Comparison of ENCODE assay signal across 15 cellular contexts in the genomic region with DNA sequence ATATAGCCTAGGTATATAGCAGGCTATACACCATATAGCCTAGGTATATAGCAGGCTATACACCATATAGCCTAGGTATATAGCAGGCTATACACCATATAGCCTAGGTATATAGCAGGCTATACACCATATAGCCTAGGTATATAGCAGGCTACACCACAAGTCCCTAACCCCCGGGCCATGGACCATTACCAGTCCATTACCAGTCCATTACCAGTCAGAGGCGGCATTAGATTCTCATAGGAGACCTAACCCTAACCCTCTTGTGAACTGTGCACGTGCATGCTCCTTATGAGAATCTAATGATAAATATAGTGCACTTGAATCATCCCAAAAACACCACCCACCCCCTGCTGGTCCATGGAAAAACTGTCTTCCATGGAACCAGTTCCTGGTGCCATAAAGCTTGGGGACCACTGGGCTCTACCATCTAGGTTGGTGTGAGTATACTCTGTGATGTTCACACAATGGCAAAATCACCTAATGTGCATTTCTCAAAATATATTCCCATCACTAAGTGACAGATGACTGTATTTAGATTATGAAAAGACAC. TPM values are rescaled to one million over a fixed set of nuclear protein-coding genes. Genes with fewer than 3 reads are reported as not detected.
A peak's percentile ranks its signal among the peaks of the same experiment; 100 is the strongest.
DNase-seq lines count a peak whose midpoint lies in the region; ATAC-seq and TF ChIP-seq lines count a peak whose summit lies in the region.
"Had no signal": no experiment of that assay in that cellular context is flagged by ENCODE, and none has a peak within 500 bp of the region (broad histone marks: within the 10 kb centered on the region; RNA-seq: fewer than 3 reads in every experiment).

No MANE protein-coding gene starts in this region.

- H3K4me2 ChIP-seq in GM23248 (ENCODE audit: unreplicated experiment): no peak overlapping the region

- H3K27me3 ChIP-seq in GM23248 (replicated peaks; ENCODE audit: insufficient read depth): no peaks in the 10 kb centered on the region

- H3K9ac ChIP-seq in GM23248: no peak overlapping the region

- H3K4me3 Mint-ChIP-seq in chondrocyte (ENCODE audit: unreplicated experiment): no peak overlapping the region
- H3K4me3 Mint-ChIP-seq in memory B cell: no peak overlapping the region
- H3K4me3 Mint-ChIP-seq: mesothelial cell of epicardium had no signal

- H3K27ac Mint-ChIP-seq in chondrocyte (ENCODE audit: unreplicated experiment) (no peak overlapping the region), memory B cell (peak overlapping the region; percentile 78)

- H3K27ac ChIP-seq in GM23248: no peak overlapping the region
- H3K27ac ChIP-seq: RWPE1 had no signal

- H3K27me3 Mint-ChIP-seq in chondrocyte (ENCODE audit: low read depth) (no peaks in the 10 kb centered on the region), memory B cell (no peaks in the 10 kb centered on the region)

- peaks cover 71% of the 10 kb centered on the region for H3K79me2 ChIP-seq in GM23248 (ENCODE audit: insufficient read depth)

- in situ Hi-C loops in GM23248 (cut with MboI): no loop called here

- WGBS in GM23248 (ENCODE audit: low coverage in 1 of 2, low lambda C conversion rate in 2 of 2, missing lambda C conversion rate in 2 of 2), 2 experiments: 90 to 97% methylated on average over 3 of the region's 3 CpGs

- H3K9me3 ChIP-seq in GM23248 (ENCODE audit: low read depth): no peaks in the 10 kb centered on the region

- H2AFZ ChIP-seq in GM23248: no peak overlapping the region

- H3K4me1 Mint-ChIP-seq in chondrocyte (ENCODE audit: low read depth) (peaks cover 38% of the 10 kb centered on the region), memory B cell (peaks cover 3% of the 10 kb centered on the region)

- DNase-seq in AG10803 (ENCODE audit: low read depth) (no peak), GM23248 (peak; percentile 29), chondrocyte (ENCODE audit: low spot score) (no peak), memory B cell (ENCODE audit: low spot score in 2 of 2) (no peak), OCI-M1 (lab: John Stamatoyannopoulos, UW) (no peak)
- DNase-seq: activated CD4-positive, alpha-beta T cell treated with anti-CD3 and anti-CD28 coated beads for 4 hours; activated CD8-positive, alpha-beta memory T cell treated with anti-CD3 and anti-CD28 coated beads, Interleukin-2, amount 50 U/mL, for 4 hours; foreskin melanocyte; NCI-H2029 had no signal

- H3K9me3 Mint-ChIP-seq in chondrocyte (ENCODE audit: low read depth): no peaks in the 10 kb centered on the region
- no peaks in the 10 kb centered on the region for H3K9me3 Mint-ChIP-seq in memory B cell
- H3K9me3 Mint-ChIP-seq: mesothelial cell of epicardium had no signal

- no peak overlapping the region for H3K4me3 ChIP-seq in AG10803 (ENCODE audit: low read length)
- no peak overlapping the region for H3K4me3 ChIP-seq in GM23248
- H3K4me3 ChIP-seq: K562 had no signal

- peaks cover 43% of the 10 kb centered on the region for H3K4me1 ChIP-seq in GM23248 (ENCODE audit: insufficient read depth)

- no peaks in the 10 kb centered on the region for H3K9me2 ChIP-seq in GM23248 (ENCODE audit: insufficient read depth)

- peaks cover 58% of the 10 kb centered on the region for H3K36me3 ChIP-seq in GM23248 (ENCODE audit: low read depth)

- TF ChIP-seq CTCF in AG10803 (conservative IDR thresholded peaks at IDR 0.05; ENCODE audit: low read length) (peak; percentile 21; the same call in 1 of the 2 replicates), chondrocyte (IDR thresholded peaks at IDR 0.05) (peak; percentile 17)

- H3K36me3 Mint-ChIP-seq in chondrocyte (ENCODE audit: low read depth) (peaks cover 36% of the 10 kb centered on the region), memory B cell (peaks cover 15% of the 10 kb centered on the region)

- peaks cover 73% of the 10 kb centered on the region for H3F3A ChIP-seq in GM23248 (ENCODE audit: insufficient read depth)

- no peaks in the 10 kb centered on the region for H4K20me1 ChIP-seq in GM23248 (ENCODE audit: insufficient read depth)

- ATAC-seq in memory B cell (ENCODE audit: low read depth) (no peak), HG03460 (IDR thresholded peaks at IDR 0.05; ENCODE audit: unreplicated experiment) (no peak), GM21717 (IDR thresholded peaks at IDR 0.05; ENCODE audit: unreplicated experiment) (no peak), HG03571 (IDR thresholded peaks at IDR 0.05; ENCODE audit: unreplicated experiment) (no peak)
- ATAC-seq: K562 had no signal

RNA-seq across cellular contexts. Expression of a gene that starts 4.7 kb away (rescaled TPM):
- total RNA-seq in GM23248 (2014; rRNA removed; shearing (Covaris generic)): 114 and 120 TPM in 2 replicates
- polyA plus RNA-seq in GM23248 (2016; fragmentation: Nextera tagmentation; extraction: Ambion mirVana): 136 and 141 TPM in 2 replicates
- 20.0 to 78.4 TPM (median 71.9 TPM) in 3 replicates for total RNA-seq in chondrocyte

RNA-seq across cellular contexts. Expression of a gene that starts 19.9 kb away (rescaled TPM):
- total RNA-seq in GM23248 (2014; rRNA removed; shearing (Covaris generic)): 9.4 and 12.5 TPM in 2 replicates
- 7.0 and 7.7 TPM in 2 replicates for polyA plus RNA-seq in GM23248 (2016; fragmentation: Nextera tagmentation; extraction: Ambion mirVana)
- total RNA-seq in chondrocyte: 6.1 to 10.2 TPM (median 7.6 TPM) in 3 replicates
